Comparison of ENCODE assay signal across 15 cellular contexts in the genomic region with DNA sequence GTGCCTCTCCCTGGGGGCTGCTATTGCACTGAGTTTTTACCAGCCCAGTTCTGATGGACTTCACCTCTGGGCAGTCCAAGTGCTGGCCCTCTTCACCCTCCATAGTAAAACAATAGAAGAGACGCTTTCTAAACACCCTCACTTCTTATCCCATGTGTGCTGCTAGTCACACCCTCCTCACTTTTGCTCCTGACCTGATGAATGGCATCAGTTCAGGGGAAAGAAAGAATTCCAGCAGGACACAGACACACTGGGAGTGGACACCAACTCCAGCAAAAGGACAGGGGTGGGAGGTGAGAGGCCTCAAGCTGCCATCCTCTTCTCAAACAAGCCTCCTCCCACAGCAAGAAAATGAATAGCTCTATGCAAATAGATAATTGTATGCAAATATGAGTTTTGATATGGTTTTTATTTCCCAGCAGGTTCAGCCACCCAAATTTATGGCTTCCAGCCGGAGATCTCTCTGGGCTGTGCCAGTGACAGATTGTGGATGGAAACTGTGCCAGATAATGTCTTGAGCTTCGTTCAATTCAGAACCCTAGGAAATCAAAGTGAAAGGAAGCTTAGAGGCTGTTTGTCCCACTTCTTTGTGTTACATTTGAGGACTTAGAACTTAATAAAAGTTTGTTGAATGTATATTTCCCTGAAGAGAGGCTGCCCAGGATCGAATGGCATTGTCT.
"Had no signal": no experiment of that assay in that cellular context is flagged by ENCODE, and none has a peak within 500 bp of the region (broad histone marks: within the 10 kb centered on the region; RNA-seq: fewer than 3 reads in every experiment).

No MANE protein-coding gene starts in this region.

- DNase-seq: effector memory CD8-positive, alpha-beta T cell; esophagus squamous epithelium; foreskin melanocyte; head of caudate nucleus; kidney glomerular epithelial cell; natural killer cell; ovary; right cardiac atrium; small intestine; stimulated activated CD4-positive, alpha-beta T cell treated with anti-CD3 and anti-CD28 coated beads, Interleukin-2, amount 100 ng/mL, for 48 hours; stimulated activated CD8-positive, alpha-beta memory T cell treated with anti-CD3 and anti-CD28 coated beads, Interleukin-4, amount 100 ng/mL, for 48 hours; stimulated activated naive CD8-positive, alpha-beta T cell treated with anti-CD3 and anti-CD28 coated beads, Interleukin-15, Interleukin-2, amounts not matched to agents 100 U/mL and 50 U/mL, for 24 hours; tibial artery; upper lobe of left lung; uterus had no signal
